Comparison of ENCODE assay signal across 25 cellular contexts in genomic region chr17:78616946-78617345, GRCh38. TPM values are rescaled to one million over a fixed set of nuclear protein-coding genes. Genes with fewer than 3 reads are reported as not detected.
DNase-seq lines count a peak whose midpoint lies in the region; ATAC-seq, FAIRE-seq and TF ChIP-seq lines count a peak whose summit lies in the region.
"Had no signal": no experiment of that assay in that cellular context is flagged by ENCODE, and none has a peak within 500 bp of the region (broad histone marks: within the 10 kb centered on the region; RNA-seq: fewer than 3 reads in every experiment).

No MANE protein-coding gene starts in this region.

- no peak overlapping the region for H2BK5ac ChIP-seq in neuronal stem cell (ENCODE audit: low read length)

- no peak for ATAC-seq in thoracic aorta (ENCODE audit: insufficient number of reproducible peaks, low FRiP score, low read depth)
- ATAC-seq in HG02970 (IDR thresholded peaks at IDR 0.05; ENCODE audit: low FRiP score, unreplicated experiment), result no peak
- no peak for ATAC-seq in HG03095 (IDR thresholded peaks at IDR 0.05; ENCODE audit: unreplicated experiment)
- ATAC-seq: A549, GM12878, GM23338, HCT116 had no signal

- DNase-seq in WERI-Rb-1 (no peak), kidney (peak; percentile 54), neuronal stem cell (ENCODE audit: low spot score) (no peak), thoracic aorta (ENCODE audit: low spot score) (no peak), coronary artery (ENCODE audit: low spot score) (no peak), GM12891 (ENCODE audit: insufficient read length, low spot score) (no peak)
- DNase-seq: 8988T; ACHN; AML-193; BE2C; CD4-positive, alpha-beta T cell; CD8-positive, alpha-beta memory T cell; DMS79; EL; GDM1; H9 had no signal

- no peak overlapping the region for H2AK5ac ChIP-seq in neuronal stem cell (ENCODE audit: low read depth, low read length)

- TF ChIP-seq CTCF in WERI-Rb-1 (IDR thresholded peaks at IDR 0.05; ENCODE audit: low read depth, low read length), result no peak
- TF ChIP-seq CTCF in kidney (IDR thresholded peaks at IDR 0.05; ENCODE audit: borderline replicate concordance, extremely low read depth, insufficient read depth), result no peak
- no peak for TF ChIP-seq CTCF in thoracic aorta (IDR thresholded peaks at IDR 0.05)
- no peak for TF ChIP-seq CTCF in coronary artery (IDR thresholded peaks at IDR 0.05)

- H3K9ac ChIP-seq in kidney (ENCODE audit: low read length in 2 of 2) (no peak overlapping the region), neuronal stem cell (ENCODE audit: low read depth, low read length, poor library complexity) (no peak overlapping the region)
- H3K9ac ChIP-seq: BLaER1 treated with 17β-estradiol and CSF1 and Interleukin-3, amounts not matched to agents 10 nM and 100 nM had no signal

- H2BK12ac ChIP-seq in neuronal stem cell (ENCODE audit: low read length), result no peak overlapping the region

- TF ChIP-seq POLR2A in GM12891 (IDR thresholded peaks at IDR 0.05; ENCODE audit: low read depth, low read length), result no peak

- peaks cover 0 to 2% of the 10 kb centered on the region in 2 donors for H3K4me1 ChIP-seq in kidney (ENCODE audit: control insufficient read depth in 1 of 2, insufficient read depth in 1 of 2, low read depth in 1 of 2, low read length in 2 of 2)
- no peaks in the 10 kb centered on the region for H3K4me1 ChIP-seq in neuronal stem cell (ENCODE audit: control insufficient read depth in 2 of 2, insufficient read depth in 1 of 2, low read depth in 1 of 2, low read length in 2 of 2)
- peaks cover 14 to 30% of the 10 kb centered on the region in 2 donors for H3K4me1 ChIP-seq in thoracic aorta (ENCODE audit: control insufficient read depth in 1 of 2, low read depth in 2 of 2)
- H3K4me1 ChIP-seq: A549, BE2C had no signal

- peak overlapping the region; percentile 25; the same call in 1 of the 2 replicates for H3K27ac ChIP-seq in WERI-Rb-1
- H3K27ac ChIP-seq in kidney (ENCODE audit: low read depth in 2 of 2, low read length in 2 of 2), result no peak overlapping the region
- H3K27ac ChIP-seq in neuronal stem cell (replicated peaks; ENCODE audit: low read length), result no peak overlapping the region
- peak overlapping the region; percentile 32 to 65 for H3K27ac ChIP-seq in thoracic aorta
- H3K27ac ChIP-seq in coronary artery, result peak overlapping the region in 1 of 2 donors; percentile 78
- H3K27ac ChIP-seq: BLaER1 treated with 17β-estradiol and CSF1 and Interleukin-3, amounts not matched to agents 10 nM and 100 nM had no signal

- H3K4me2 ChIP-seq in neuronal stem cell (ENCODE audit: insufficient read depth, low read length, poor library complexity, severe bottlenecking), result no peak overlapping the region
- H3K4me2 ChIP-seq: A549, GM23338 had no signal

- H2BK120ac ChIP-seq in neuronal stem cell (ENCODE audit: low read depth, low read length), result no peak overlapping the region

- no peak overlapping the region for H2AFZ ChIP-seq in neuronal stem cell (ENCODE audit: low read length)
- H2AFZ ChIP-seq: GM23338 had no signal

- intact Hi-C loops in kidney (cut with DNase I), result no loop called here

- no peak overlapping the region for H4K91ac ChIP-seq in neuronal stem cell (ENCODE audit: low read depth, low read length, poor library complexity)

- H3K9me3 ChIP-seq in WERI-Rb-1 (ENCODE audit: severe bottlenecking) (peaks cover 20% of the 10 kb centered on the region), kidney (ENCODE audit: control insufficient read depth in 1 of 2, low read length in 2 of 2) (peaks cover 0 to 3% of the 10 kb centered on the region in 2 donors), neuronal stem cell (replicated peaks in 1 of 2; ENCODE audit: control insufficient read depth in 2 of 2, insufficient read depth in 1 of 2, low read depth in 1 of 2, low read length in 2 of 2) (no peaks in the 10 kb centered on the region), thoracic aorta (no peaks in the 10 kb centered on the region)
- H3K9me3 ChIP-seq: BE2C had no signal

- H3K79me1 ChIP-seq in neuronal stem cell (ENCODE audit: low read depth, low read length), result no peaks in the 10 kb centered on the region

- no CpG with 5 or more reads among the region's 13 CpGs for WGBS in neuronal stem cell (ENCODE audit: extremely low coverage in 2 of 2, insufficient read length in 2 of 2, insufficient replicate concordance in 1 of 2), 2 donors

- peak overlapping the region; percentile 26 for H4K8ac ChIP-seq in neuronal stem cell (ENCODE audit: low read depth, low read length)

- H3K23ac ChIP-seq in neuronal stem cell (ENCODE audit: low read depth, low read length, poor library complexity), result peak overlapping the region; percentile 11

- FAIRE-seq in kidney (lab: Jason Lieb, UNC) (no peak), GM12891 (lab: Jason Lieb, UNC) (no peak)
- FAIRE-seq: A549, D721Med, GM12878, GM18507 had no signal

- no peak overlapping the region for H2BK15ac ChIP-seq in neuronal stem cell (ENCODE audit: low read length)

- H3K4me3 ChIP-seq in WERI-Rb-1 (ENCODE audit: low read depth, low read length) (no peak overlapping the region), kidney (ENCODE audit: low read length in 2 of 2) (no peak overlapping the region), neuronal stem cell (ENCODE audit: low read length in 2 of 2) (no peak overlapping the region), thoracic aorta (no peak overlapping the region), coronary artery (no peak overlapping the region)
- H3K4me3 ChIP-seq: A549; BLaER1 treated with 17β-estradiol and CSF1 and Interleukin-3, amounts not matched to agents 10 nM and 100 nM; GM12878; GM23338 had no signal

- H3K36me3 ChIP-seq in WERI-Rb-1 (no peaks in the 10 kb centered on the region), kidney (ENCODE audit: control insufficient read depth in 1 of 2, insufficient read depth in 2 of 2, low read length in 2 of 2) (no peaks in the 10 kb centered on the region), neuronal stem cell (replicated peaks in 1 of 2; ENCODE audit: control insufficient read depth in 2 of 2, insufficient read depth in 2 of 2, low read length in 2 of 2) (no peaks in the 10 kb centered on the region), thoracic aorta (no peaks in the 10 kb centered on the region)
- H3K36me3 ChIP-seq: BE2C; BLaER1 treated with 17β-estradiol and CSF1 and Interleukin-3, amounts not matched to agents 10 nM and 100 nM had no signal

- H3K27me3 ChIP-seq in WERI-Rb-1 (ENCODE audit: insufficient read depth, low read depth, severe bottlenecking) (no peaks in the 10 kb centered on the region), neuronal stem cell (ENCODE audit: control insufficient read depth in 3 of 3, insufficient read depth in 3 of 3, low read depth in 1 of 3, low read length in 3 of 3) (peaks cover 0 to 7% (median 0%) of the 10 kb centered on the region in 3 experiments), thoracic aorta (replicated peaks; ENCODE audit: insufficient read depth) (no peaks in the 10 kb centered on the region)
- H3K27me3 ChIP-seq: BE2C; BLaER1 treated with 17β-estradiol and CSF1 and Interleukin-3, amounts not matched to agents 10 nM and 100 nM had no signal

- H3K4ac ChIP-seq in neuronal stem cell (ENCODE audit: low read length), result no peak overlapping the region

- peak overlapping the region; percentile 25 for H3K14ac ChIP-seq in neuronal stem cell (ENCODE audit: low read length)

- no peak overlapping the region for H3K18ac ChIP-seq in neuronal stem cell (ENCODE audit: low read length)

TF ChIP-seq in GM12891, 5 proteins besides CTCF, POLR2A, EP300 and RAD21:
- no peak for TF ChIP-seq POLR2AphosphoS5 (IDR thresholded peaks at IDR 0.05; ENCODE audit: low read depth, low read length)
- TF ChIP-seq TAF1 (IDR thresholded peaks at IDR 0.05; ENCODE audit: low read depth, low read length), result no peak
- no peak for TF ChIP-seq PAX5 (IDR thresholded peaks at IDR 0.05; ENCODE audit: insufficient read depth, low read length, severe bottlenecking)
- no peak for TF ChIP-seq POU2F2 (IDR thresholded peaks at IDR 0.05; ENCODE audit: low read depth, low read length)
- TF ChIP-seq SPI1 (IDR thresholded peaks at IDR 0.05; ENCODE audit: low read depth, low read length), result no peak

RNA-seq across cellular contexts. Expression of gene DNAH17, which starts 39.8 kb away (rescaled TPM):
- total RNA-seq in kidney (0.09 TPM), thoracic aorta (under 1 TPM; 0.14 TPM)
- polyA plus RNA-seq in kidney (ENCODE audit: insufficient read depth, low read depth, low replicate concordance), result 0.17 TPM
- polyA plus RNA-seq in neuronal stem cell (2013, experiment 1 of 2), result 0.03 TPM
- polyA plus RNA-seq in neuronal stem cell (2013, experiment 2 of 2), result 0.04 TPM
- 3.0 TPM for polyA plus RNA-seq in GM12891 (2012; ENCODE audit: low read depth, missing spikeins)
- polyA plus RNA-seq: CD8-positive, alpha-beta memory T cell had no signal

Comparison
In these comparisons a context has a peak if more than half of its experiments do, and no peak if none do; other contexts are left out.
1. H3K27ac ChIP-seq: peak in WERI-Rb-1 (single experiment) and thoracic aorta (2 of 2); none in kidney (0 of 2) and neuronal stem cell (single experiment).